In genomic region chr17:69447726-69448125, GRCh38 we compare ENCODE assay signal across 15 cellular contexts. TPM values are rescaled to one million over a fixed set of nuclear protein-coding genes. Genes with fewer than 3 reads are reported as not detected.
DNase-seq lines count a peak whose midpoint lies in the region; TF ChIP-seq lines count a peak whose summit lies in the region.
"Had no signal": no experiment of that assay in that cellular context is flagged by ENCODE, and none has a peak within 500 bp of the region (broad histone marks: within the 10 kb centered on the region; RNA-seq: fewer than 3 reads in every experiment).

No MANE protein-coding gene starts in this region.

- H3K4me1 ChIP-seq in right atrium auricular region (peaks cover 0 to 7% of the 10 kb centered on the region in 2 donors), neuronal stem cell (ENCODE audit: control insufficient read depth in 2 of 2, insufficient read depth in 1 of 2, low read depth in 1 of 2, low read length in 2 of 2) (peaks cover 13 to 20% of the 10 kb centered on the region in 2 donors)

- H4K8ac ChIP-seq in neuronal stem cell (ENCODE audit: low read depth, low read length), result no peak overlapping the region

- peak overlapping the region; percentile 73 for H2AFZ ChIP-seq in neuronal stem cell (ENCODE audit: low read length)

- no peak overlapping the region for H3K14ac ChIP-seq in neuronal stem cell (ENCODE audit: low read length)

- no peak overlapping the region for H3K4ac ChIP-seq in neuronal stem cell (ENCODE audit: low read length)

- H3K36me3 ChIP-seq in right atrium auricular region (no peaks in the 10 kb centered on the region), neuronal stem cell (replicated peaks in 1 of 2; ENCODE audit: control insufficient read depth in 2 of 2, insufficient read depth in 2 of 2, low read length in 2 of 2) (no peaks in the 10 kb centered on the region)
- H3K36me3 ChIP-seq: thoracic aorta had no signal

- no peak overlapping the region for H3K9ac ChIP-seq in neuronal stem cell (ENCODE audit: low read depth, low read length, poor library complexity)

- WGBS in neuronal stem cell (ENCODE audit: extremely low coverage in 2 of 2, insufficient read length in 2 of 2, insufficient replicate concordance in 1 of 2), 2 donors, result no CpG with 5 or more reads among the region's 5 CpGs

- H3K9me3 ChIP-seq in right atrium auricular region (no peaks in the 10 kb centered on the region), neuronal stem cell (replicated peaks in 1 of 2; ENCODE audit: control insufficient read depth in 2 of 2, insufficient read depth in 1 of 2, low read depth in 1 of 2, low read length in 2 of 2) (no peaks in the 10 kb centered on the region)
- H3K9me3 ChIP-seq: thoracic aorta had no signal

- no peak overlapping the region for H2BK15ac ChIP-seq in neuronal stem cell (ENCODE audit: low read length)

- no peak for TF ChIP-seq CTCF in AG10803 (conservative IDR thresholded peaks at IDR 0.05; ENCODE audit: low read length)
- TF ChIP-seq CTCF in astrocyte of the spinal cord (IDR thresholded peaks at IDR 0.05; ENCODE audit: low read depth, low read length), result no peak
- TF ChIP-seq CTCF in right atrium auricular region (IDR thresholded peaks at IDR 0.05), result no peak

- H3K18ac ChIP-seq in neuronal stem cell (ENCODE audit: low read length), result peak overlapping the region; percentile 61

- H3K27ac ChIP-seq in right atrium auricular region (no peak overlapping the region), neuronal stem cell (replicated peaks; ENCODE audit: low read length) (peak overlapping the region; percentile 2)
- H3K27ac ChIP-seq: thoracic aorta, VCaP had no signal

- H3K27me3 ChIP-seq in right atrium auricular region, result no peaks in the 10 kb centered on the region
- no peaks in the 10 kb centered on the region for H3K27me3 ChIP-seq in neuronal stem cell (ENCODE audit: control insufficient read depth in 3 of 3, insufficient read depth in 3 of 3, low read depth in 1 of 3, low read length in 3 of 3)

- H2BK120ac ChIP-seq in neuronal stem cell (ENCODE audit: low read depth, low read length), result no peak overlapping the region

- no peaks in the 10 kb centered on the region for H3K79me1 ChIP-seq in neuronal stem cell (ENCODE audit: low read depth, low read length)

- H2BK5ac ChIP-seq in neuronal stem cell (ENCODE audit: low read length), result no peak overlapping the region

- H3K4me3 ChIP-seq in AG10803 (ENCODE audit: low read length), result no peak overlapping the region
- no peak overlapping the region for H3K4me3 ChIP-seq in astrocyte of the spinal cord (ENCODE audit: low read depth, low read length)
- H3K4me3 ChIP-seq in right atrium auricular region, result no peak overlapping the region
- H3K4me3 ChIP-seq in neuronal stem cell (ENCODE audit: low read length in 2 of 2), result no peak overlapping the region
- H3K4me3 ChIP-seq: thoracic aorta had no signal

- H3K4me2 ChIP-seq in neuronal stem cell (ENCODE audit: insufficient read depth, low read length, poor library complexity, severe bottlenecking), result no peak overlapping the region

- H3K23ac ChIP-seq in neuronal stem cell (ENCODE audit: low read depth, low read length, poor library complexity), result no peak overlapping the region

- H2AK5ac ChIP-seq in neuronal stem cell (ENCODE audit: low read depth, low read length), result no peak overlapping the region

- H2BK12ac ChIP-seq in neuronal stem cell (ENCODE audit: low read length), result no peak overlapping the region

- H4K91ac ChIP-seq in neuronal stem cell (ENCODE audit: low read depth, low read length, poor library complexity), result no peak overlapping the region

- in situ Hi-C loops in astrocyte of the spinal cord (cut with HindIII; ENCODE audit: low sequenced_read_pairs), result no loop called here

- peak; percentile 11 for DNase-seq in AG10803 (ENCODE audit: low read depth)
- DNase-seq in astrocyte of the spinal cord (ENCODE audit: low read depth, low spot score), result peak; percentile 3
- DNase-seq in right atrium auricular region (ENCODE audit: low spot score), result peak; percentile 60
- DNase-seq in neuronal stem cell (ENCODE audit: low spot score), result no peak
- no peak for DNase-seq in NCI-H1092 (lab: John Stamatoyannopoulos, UW)
- DNase-seq in stimulated activated CD4-positive, alpha-beta T cell treated with anti-CD3 and anti-CD28 coated beads, Interleukin-15, amount 100 ng/mL, for 24 hours, result no peak
- DNase-seq in H4 (ENCODE audit: low spot score), result no peak
- no peak for DNase-seq in KG1 (lab: John Stamatoyannopoulos, UW)
- DNase-seq: activated effector memory CD4-positive, alpha-beta T cell treated with Interleukin-2 at 50 U/mL for 16 hours; effector CD4-positive, alpha-beta T cell; EL; NCI-H187; NCI-H510A treated with DMSO at 0.1 percent for 48 hours had no signal

RNA-seq across cellular contexts. Expression of gene MAP2K6, which starts 33.2 kb away (rescaled TPM):
- total RNA-seq in right atrium auricular region, result 1 to 10 TPM in 1 of 2 donors, under 1 TPM in 1; 0.90 to 5.3 TPM
- 39.6 TPM for polyA plus RNA-seq in neuronal stem cell (2013, experiment 1 of 2)
- polyA plus RNA-seq in neuronal stem cell (2013, experiment 2 of 2), result 40.7 TPM
- 14.7 and 19.6 TPM in 2 replicates for total RNA-seq in H4 (2014; rRNA removed; shearing (Covaris generic))

Comparison
In these comparisons a context has a peak if more than half of its experiments do, and no peak if none do; other contexts are left out.
1. DNase-seq: peak in AG10803 (single experiment), astrocyte of the spinal cord (single experiment) and right atrium auricular region (single experiment); none in neuronal stem cell (single experiment), NCI-H1092 (single experiment), stimulated activated CD4-positive, alpha-beta T cell treated with anti-CD3 and anti-CD28 coated beads, Interleukin-15, amount 100 ng/mL, for 24 hours (single experiment), H4 (single experiment) and KG1 (single experiment).